Comparison of ENCODE assay signal across 11 cellular contexts in genomic region chr6:151701820-151702562, GRCh38.
A peak's percentile ranks its signal among the peaks of the same experiment; 100 is the strongest.
DNase-seq lines count a peak whose midpoint lies in the region; ATAC-seq lines count a peak whose summit lies in the region.
"Had no signal": no experiment of that assay in that cellular context is flagged by ENCODE, and none has a peak within 500 bp of the region (broad histone marks: within the 10 kb centered on the region; RNA-seq: fewer than 3 reads in every experiment).

No MANE protein-coding gene starts in this region.

- peak overlapping the region; percentile 35 for H3K4me3 Mint-ChIP-seq in activated naive CD4-positive, alpha-beta T cell treated with anti-CD3 and anti-CD28 coated beads for 36 hours
- peak overlapping the region; percentile 19 for H3K4me3 Mint-ChIP-seq in stimulated activated naive CD8-positive, alpha-beta T cell treated with anti-CD3 and anti-CD28 coated beads, Interleukin-15, Interleukin-2, amounts not matched to agents 100 ng/mL and 50 ng/mL, for 24 hours
- H3K4me3 Mint-ChIP-seq: neural progenitor cell had no signal

- CTCF ChIA-PET in activated naive CD4-positive, alpha-beta T cell treated with anti-CD3 and anti-CD28 coated beads for 36 hours (lab: Charles Lee): interaction anchor here (0.6 to 3.2 kb wide), 6 partner anchors 11 to 1035 kb away, joined by 3 to 18 read pairs (median 3); no protein-coding TSS in a partner anchor

- H3K9me3 Mint-ChIP-seq in activated naive CD4-positive, alpha-beta T cell treated with anti-CD3 and anti-CD28 coated beads for 36 hours: peaks cover 2% of the 10 kb centered on the region
- H3K9me3 Mint-ChIP-seq in stimulated activated naive CD8-positive, alpha-beta T cell treated with anti-CD3 and anti-CD28 coated beads, Interleukin-15, Interleukin-2, amounts not matched to agents 100 ng/mL and 50 ng/mL, for 24 hours: no peaks in the 10 kb centered on the region
- H3K9me3 Mint-ChIP-seq: neural progenitor cell had no signal

- ATAC-seq in HG02610 (IDR thresholded peaks at IDR 0.05; ENCODE audit: unreplicated experiment) (peak; percentile 84), HG03521 (IDR thresholded peaks at IDR 0.05; ENCODE audit: unreplicated experiment) (peak; percentile 70)

- no peak for DNase-seq in activated naive CD4-positive, alpha-beta T cell treated with anti-CD3 and anti-CD28 coated beads for 36 hours
- no peak for DNase-seq in activated naive CD4-positive, alpha-beta T cell (lab: John Stamatoyannopoulos, UW)
- DNase-seq in UCSD-AML1 (lab: John Stamatoyannopoulos, UW; ENCODE audit: unreplicated experiment): no peak
- DNase-seq in kidney tubule cell (ENCODE audit: low spot score): no peak
- DNase-seq in globus pallidus (ENCODE audit: low spot score): no peak
- DNase-seq: cerebellar nuclear complex, NCI-H526 had no signal

- peaks cover 10% of the 10 kb centered on the region for H3K27me3 Mint-ChIP-seq in activated naive CD4-positive, alpha-beta T cell treated with anti-CD3 and anti-CD28 coated beads for 36 hours (ENCODE audit: low read depth)
- H3K27me3 Mint-ChIP-seq in stimulated activated naive CD8-positive, alpha-beta T cell treated with anti-CD3 and anti-CD28 coated beads, Interleukin-15, Interleukin-2, amounts not matched to agents 100 ng/mL and 50 ng/mL, for 24 hours: peaks cover 19% of the 10 kb centered on the region

- intact Hi-C loops in activated naive CD4-positive, alpha-beta T cell treated with anti-CD3 and anti-CD28 coated beads for 36 hours (cut with micrococcal nuclease): loop anchor here (1.0 to 5.0 kb wide), 5 partner anchors 11 to 1280 kb away; partner anchors contain the start of gene FBXO5

- H3K4me1 Mint-ChIP-seq in activated naive CD4-positive, alpha-beta T cell treated with anti-CD3 and anti-CD28 coated beads for 36 hours (ENCODE audit: low read depth): peaks cover 45% of the 10 kb centered on the region
- H3K4me1 Mint-ChIP-seq in stimulated activated naive CD8-positive, alpha-beta T cell treated with anti-CD3 and anti-CD28 coated beads, Interleukin-15, Interleukin-2, amounts not matched to agents 100 ng/mL and 50 ng/mL, for 24 hours (ENCODE audit: low read depth): peaks cover 51% of the 10 kb centered on the region
- H3K4me1 Mint-ChIP-seq: neural progenitor cell had no signal

- H3K36me3 Mint-ChIP-seq in activated naive CD4-positive, alpha-beta T cell treated with anti-CD3 and anti-CD28 coated beads for 36 hours (ENCODE audit: low read depth): no peaks in the 10 kb centered on the region
- no peaks in the 10 kb centered on the region for H3K36me3 Mint-ChIP-seq in stimulated activated naive CD8-positive, alpha-beta T cell treated with anti-CD3 and anti-CD28 coated beads, Interleukin-15, Interleukin-2, amounts not matched to agents 100 ng/mL and 50 ng/mL, for 24 hours (ENCODE audit: low read depth)
- H3K36me3 Mint-ChIP-seq: neural progenitor cell had no signal

- H3K27ac Mint-ChIP-seq in activated naive CD4-positive, alpha-beta T cell treated with anti-CD3 and anti-CD28 coated beads for 36 hours: peak overlapping the region; percentile 52
- H3K27ac Mint-ChIP-seq in stimulated activated naive CD8-positive, alpha-beta T cell treated with anti-CD3 and anti-CD28 coated beads, Interleukin-15, Interleukin-2, amounts not matched to agents 100 ng/mL and 50 ng/mL, for 24 hours: peak overlapping the region; percentile 63
- H3K27ac Mint-ChIP-seq: neural progenitor cell had no signal
